ENCODE assay signal across 29 cellular contexts in the genomic region with DNA sequence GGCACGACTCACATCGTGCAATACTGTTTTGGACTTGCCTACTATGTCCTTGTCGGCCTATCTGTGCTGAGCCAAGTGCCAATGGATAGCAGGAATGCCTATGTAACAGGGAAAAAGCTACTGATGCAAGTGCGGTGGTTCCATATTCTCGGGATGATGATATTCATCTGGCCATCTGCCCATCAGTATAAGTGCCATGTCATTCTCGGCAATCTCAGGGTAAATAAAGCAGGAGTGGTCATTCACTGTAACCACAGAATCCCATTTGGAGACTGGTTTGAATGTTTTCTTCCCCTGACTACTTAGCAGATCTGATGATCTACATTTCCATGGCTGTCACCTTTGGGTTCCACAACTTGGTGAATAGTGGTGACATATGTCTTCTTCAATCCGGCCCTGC. TPM values are rescaled to one million over a fixed set of nuclear protein-coding genes. Genes with fewer than 3 reads are reported as not detected.
"Had no signal": no experiment of that assay in that cellular context is flagged by ENCODE, and none has a peak within 500 bp of the region (broad histone marks: within the 10 kb centered on the region; RNA-seq: fewer than 3 reads in every experiment).

No MANE protein-coding gene starts in this region.

- H3K27me3 ChIP-seq: body of pancreas, right lobe of liver, stomach, suprapubic skin, tibial nerve had no signal

- H3K4me3 ChIP-seq: body of pancreas, lower lobe of right lung, right lobe of liver, stomach, suprapubic skin, tibial nerve had no signal

- DNase-seq: activated CD4-positive, alpha-beta T cell treated with anti-CD3 and anti-CD28 coated beads, Interleukin-2, amount 10 ng/mL, durations not matched to agents 7 days and 5 days; activated CD4-positive, CD25-positive, alpha-beta regulatory T cell treated with anti-CD3 and anti-CD28 coated beads, Interleukin-2, amount 50 U/mL, for 72 hours; activated CD8-positive, alpha-beta memory T cell treated with anti-CD3 and anti-CD28 coated beads, Interleukin-2, amount 10 ng/mL, durations not matched to agents 7 days and 5 days; activated CD8-positive, alpha-beta T cell treated with anti-CD3 and anti-CD28 coated beads for 36 hours; activated gamma-delta T cell treated with Interleukin-2 at 50 U/mL for 16 hours; anterior cingulate cortex; body of pancreas; caudate nucleus; effector CD8-positive, alpha-beta T cell; erythroblast; foreskin fibroblast; lower lobe of right lung; naive B cell; occipital lobe; right lobe of liver; small intestine; stimulated activated CD4-positive, alpha-beta T cell treated with anti-CD3 and anti-CD28 coated beads, Interleukin-2, amount 100 ng/mL, for 24 hours; stomach; WERI-Rb-1 had no signal

- H3K27ac ChIP-seq: body of pancreas, lower lobe of right lung, right lobe of liver, stomach, suprapubic skin, tibial nerve, WERI-Rb-1 had no signal

- H3K36me3 ChIP-seq: lower lobe of right lung, right lobe of liver, stomach, suprapubic skin, tibial nerve, WERI-Rb-1 had no signal

- ATAC-seq: activated CD8-positive, alpha-beta memory T cell treated with anti-CD3 and anti-CD28 coated beads, Interleukin-2, amount 10 ng/mL, durations not matched to agents 7 days and 5 days; activated CD8-positive, alpha-beta T cell treated with anti-CD3 and anti-CD28 coated beads for 36 hours; body of pancreas; left lobe of liver; lower lobe of right lung; right lobe of liver; stimulated activated effector memory CD8-positive, alpha-beta T cell treated with anti-CD3 and anti-CD28 coated beads, Interleukin-12 subunit alpha, Interleukin-12 subunit beta, amount 100 ng/mL, for 72 hours had no signal

RNA-seq across cellular contexts. Expression of a gene that starts 20.1 kb away (rescaled TPM):
- total RNA-seq: activated CD4-positive, alpha-beta T cell treated with anti-CD3 and anti-CD28 coated beads, Interleukin-2, amount 10 ng/mL, durations not matched to agents 7 days and 5 days; activated CD8-positive, alpha-beta memory T cell treated with anti-CD3 and anti-CD28 coated beads, Interleukin-2, amount 10 ng/mL, durations not matched to agents 7 days and 5 days; activated CD8-positive, alpha-beta T cell treated with anti-CD3 and anti-CD28 coated beads for 36 hours; activated T-helper 1 cell treated with anti-CD3 and anti-CD28 coated beads, Interleukin-12 subunit alpha, Interleukin-12 subunit beta, Interleukin-2, Interleukin-4 antibody, amounts not matched to agents 30 ng/mL and 10 ng/mL and 1 ng/mL, durations not matched to agents 14 hours and 24 hours and 36 hours; body of pancreas; fibroblast of lung; glomerular endothelial cell; kidney; left lobe of liver; lower lobe of right lung; mesenteric fat pad; mucosa of gallbladder; occipital lobe; right lobe of liver; stomach; suprapubic skin; tibial nerve had no signal

RNA-seq across cellular contexts. Expression of a gene that starts 32.4 kb away (rescaled TPM):
- total RNA-seq: activated CD4-positive, alpha-beta T cell treated with anti-CD3 and anti-CD28 coated beads, Interleukin-2, amount 10 ng/mL, durations not matched to agents 7 days and 5 days; activated CD8-positive, alpha-beta memory T cell treated with anti-CD3 and anti-CD28 coated beads, Interleukin-2, amount 10 ng/mL, durations not matched to agents 7 days and 5 days; activated CD8-positive, alpha-beta T cell treated with anti-CD3 and anti-CD28 coated beads for 36 hours; activated T-helper 1 cell treated with anti-CD3 and anti-CD28 coated beads, Interleukin-12 subunit alpha, Interleukin-12 subunit beta, Interleukin-2, Interleukin-4 antibody, amounts not matched to agents 30 ng/mL and 10 ng/mL and 1 ng/mL, durations not matched to agents 14 hours and 24 hours and 36 hours; fibroblast of lung; glomerular endothelial cell; mesenteric fat pad; tibial nerve had no signal

RNA-seq across cellular contexts. Expression of a gene that starts 39.6 kb away (rescaled TPM):
- total RNA-seq: activated CD4-positive, alpha-beta T cell treated with anti-CD3 and anti-CD28 coated beads, Interleukin-2, amount 10 ng/mL, durations not matched to agents 7 days and 5 days; activated CD8-positive, alpha-beta memory T cell treated with anti-CD3 and anti-CD28 coated beads, Interleukin-2, amount 10 ng/mL, durations not matched to agents 7 days and 5 days; activated CD8-positive, alpha-beta T cell treated with anti-CD3 and anti-CD28 coated beads for 36 hours; activated T-helper 1 cell treated with anti-CD3 and anti-CD28 coated beads, Interleukin-12 subunit alpha, Interleukin-12 subunit beta, Interleukin-2, Interleukin-4 antibody, amounts not matched to agents 30 ng/mL and 10 ng/mL and 1 ng/mL, durations not matched to agents 14 hours and 24 hours and 36 hours; body of pancreas; fibroblast of lung; glomerular endothelial cell; kidney; left lobe of liver; lower lobe of right lung; mesenteric fat pad; mucosa of gallbladder; right lobe of liver; stomach; suprapubic skin; tibial nerve had no signal

RNA-seq across cellular contexts. Expression of a gene that starts 53.4 kb away (rescaled TPM):
- total RNA-seq: activated CD4-positive, alpha-beta T cell treated with anti-CD3 and anti-CD28 coated beads, Interleukin-2, amount 10 ng/mL, durations not matched to agents 7 days and 5 days; activated CD8-positive, alpha-beta memory T cell treated with anti-CD3 and anti-CD28 coated beads, Interleukin-2, amount 10 ng/mL, durations not matched to agents 7 days and 5 days; activated CD8-positive, alpha-beta T cell treated with anti-CD3 and anti-CD28 coated beads for 36 hours; activated T-helper 1 cell treated with anti-CD3 and anti-CD28 coated beads, Interleukin-12 subunit alpha, Interleukin-12 subunit beta, Interleukin-2, Interleukin-4 antibody, amounts not matched to agents 30 ng/mL and 10 ng/mL and 1 ng/mL, durations not matched to agents 14 hours and 24 hours and 36 hours; body of pancreas; fibroblast of lung; glomerular endothelial cell; kidney; left lobe of liver; lower lobe of right lung; mesenteric fat pad; mucosa of gallbladder; occipital lobe; right lobe of liver; suprapubic skin; tibial nerve had no signal
